ENCODE assay signal across 9 cellular contexts in the genomic region with DNA sequence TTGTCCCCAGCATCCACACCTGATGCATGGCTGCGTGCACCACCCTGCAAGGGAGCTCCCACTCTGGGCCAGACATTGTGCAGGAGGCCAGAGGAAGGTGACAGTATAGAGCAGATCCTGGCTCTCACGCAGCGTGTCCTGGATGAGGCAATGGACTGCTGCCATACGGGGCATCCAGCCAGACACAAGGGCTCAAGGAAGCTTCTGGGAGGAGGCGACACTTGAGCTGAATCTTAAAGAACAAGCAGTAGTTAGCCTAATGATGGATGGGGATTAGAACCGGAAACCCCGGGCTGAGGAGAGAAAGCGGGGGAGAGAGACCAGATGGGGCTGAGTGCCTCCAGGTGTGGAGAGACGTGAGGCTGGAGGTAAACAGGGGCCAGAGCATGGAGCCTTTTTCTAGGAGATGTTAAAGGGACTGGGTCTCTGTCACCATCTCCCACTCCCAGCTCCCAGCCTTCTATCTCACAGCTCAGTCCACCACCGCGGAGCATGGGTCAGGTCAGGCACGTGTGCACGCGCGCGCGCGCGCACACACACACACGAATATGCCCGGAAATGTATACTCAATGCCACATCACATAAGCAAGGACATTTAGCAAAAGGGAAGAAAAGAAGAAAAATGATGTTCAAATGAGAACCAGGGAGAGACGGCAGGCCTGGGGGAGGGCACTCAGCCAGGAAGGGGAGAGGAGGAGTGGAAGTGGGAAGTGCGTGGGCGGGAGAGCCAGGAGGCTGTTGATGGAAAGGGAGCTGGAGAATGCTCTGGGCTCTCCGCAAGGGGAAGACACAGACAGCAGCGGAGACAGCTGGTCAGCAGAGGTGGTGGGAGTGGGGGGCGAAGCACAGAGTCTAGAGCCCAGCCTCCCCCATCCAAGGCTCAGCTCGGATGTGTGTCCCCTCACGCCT. TPM values are rescaled to one million over a fixed set of nuclear protein-coding genes. Genes with fewer than 3 reads are reported as not detected.
DNase-seq lines count a peak whose midpoint lies in the region; ATAC-seq, FAIRE-seq and TF ChIP-seq lines count a peak whose summit lies in the region.
"Had no signal": no experiment of that assay in that cellular context is flagged by ENCODE, and none has a peak within 500 bp of the region (broad histone marks: within the 10 kb centered on the region; RNA-seq: fewer than 3 reads in every experiment).

No MANE protein-coding gene starts in this region.

- WGBS in pancreas, 2 donors, result 35 to 44% methylated on average over 29 of the region's 29 CpGs

- no peaks in the 10 kb centered on the region for H3K9me3 ChIP-seq in pancreas

- no peaks in the 10 kb centered on the region for H3K27me3 ChIP-seq in pancreas

- H3K27ac ChIP-seq in pancreas, result no peak overlapping the region

- H3K4me3 ChIP-seq in pancreas, result no peak overlapping the region

- intact Hi-C loops in pancreas (cut with DNase I), result no loop called here

- no peak for TF ChIP-seq CTCF in pancreas (IDR thresholded peaks at IDR 0.05)

- peak; percentile 58 for DNase-seq in Daoy (ENCODE audit: low read depth)
- DNase-seq in UCSD-AML1 (lab: John Stamatoyannopoulos, UW; ENCODE audit: unreplicated experiment), result peak; percentile 53
- DNase-seq in foreskin melanocyte, result peak; percentile 25
- no peak for DNase-seq in pancreas
- no peak for DNase-seq in SKM-1 (lab: John Stamatoyannopoulos, UW; ENCODE audit: unreplicated experiment)
- DNase-seq in NAMALWA (ENCODE audit: low spot score), result no peak
- DNase-seq in RPMI8226, result no peak
- DNase-seq: activated naive CD4-positive, alpha-beta T cell had no signal

- H3K36me3 ChIP-seq in pancreas, result no peaks in the 10 kb centered on the region

- H3K4me1 ChIP-seq in pancreas, result no peaks in the 10 kb centered on the region

- FAIRE-seq in pancreas (lab: Jason Lieb, UNC), result no peak

- ATAC-seq in pancreas (peak in 3 of 4 donors; percentile 36 to 54 (median 47)), GM19395 (IDR thresholded peaks at IDR 0.05; ENCODE audit: unreplicated experiment) (no peak)

RNA-seq across cellular contexts. Expression of gene CCDC42, which starts 46.2 kb away (rescaled TPM):
- total RNA-seq in Daoy (2014; rRNA removed; shearing (Covaris generic)), result not detected in 2 replicates
- not detected for total RNA-seq in pancreas
- polyA plus RNA-seq in pancreas, result under 1 TPM in 1 of 2 donors, not detected in 1; 0.07 TPM

RNA-seq across cellular contexts. Expression of gene SPDYE4, which starts 60.0 kb away (rescaled TPM):
- total RNA-seq in Daoy (2014; rRNA removed; shearing (Covaris generic)), result not detected in 2 replicates
- total RNA-seq in pancreas, result under 1 TPM in 1 of 6 donors, not detected in 5; 0.28 TPM
- polyA plus RNA-seq in pancreas, result not detected

Comparison
In these comparisons a context has a peak if more than half of its experiments do, and no peak if none do; other contexts are left out.
1. DNase-seq: peak in Daoy (single experiment), UCSD-AML1 (single experiment) and foreskin melanocyte (single experiment); none in pancreas (0 of 6), SKM-1 (single experiment), NAMALWA (single experiment) and RPMI8226 (single experiment).